ENCODE assay signal across 26 cellular contexts in the genomic region with DNA sequence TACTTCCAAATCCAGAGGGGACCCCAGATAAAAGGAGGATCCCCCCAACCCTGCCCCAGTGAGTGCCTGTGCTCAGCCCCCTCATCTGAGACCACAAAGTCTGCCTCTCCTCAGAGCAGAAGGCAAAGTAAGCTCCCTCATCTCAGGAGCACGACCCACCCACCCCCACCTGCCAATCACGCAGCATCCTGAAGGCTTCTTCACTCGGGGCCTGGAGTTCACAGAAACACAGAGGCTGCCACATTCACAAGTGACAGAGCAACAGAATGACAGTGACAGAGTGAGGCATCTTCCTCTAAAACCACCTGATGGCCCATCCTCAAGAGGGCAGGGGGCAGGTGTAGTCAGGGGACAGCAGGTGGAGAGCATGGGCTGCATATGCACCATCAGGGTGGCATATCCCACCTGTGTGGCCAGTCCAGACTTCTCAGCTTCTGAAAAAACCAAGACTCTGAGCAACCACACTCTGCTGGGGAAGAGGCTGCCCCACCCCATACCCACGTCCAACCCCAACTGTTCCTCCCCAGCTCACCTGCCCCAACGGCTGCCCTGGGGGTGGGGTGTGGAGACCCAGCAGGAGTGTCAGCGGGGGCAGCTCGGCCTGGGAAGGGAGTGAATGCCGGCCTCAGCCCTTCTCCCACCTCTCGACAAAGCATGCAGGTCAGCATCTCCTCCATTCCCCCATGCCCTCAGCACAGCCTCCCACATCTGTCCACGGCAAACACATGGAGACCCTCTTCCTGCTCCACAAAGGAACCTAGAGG. TPM values are rescaled to one million over a fixed set of nuclear protein-coding genes. Genes with fewer than 3 reads are reported as not detected.
"Had no signal": no experiment of that assay in that cellular context is flagged by ENCODE, and none has a peak within 500 bp of the region (broad histone marks: within the 10 kb centered on the region; RNA-seq: fewer than 3 reads in every experiment).

No MANE protein-coding gene starts in this region.

- H3K36me3 ChIP-seq: gastrocnemius medialis, left lung, neutrophil, ovary, prostate gland, upper lobe of left lung had no signal

- H3K27me3 ChIP-seq: left lung, ovary, upper lobe of left lung had no signal

- H3K4me3 ChIP-seq: gastrocnemius medialis, left lung, lung, ovary, prostate gland, upper lobe of left lung had no signal

- ATAC-seq: gastrocnemius medialis, left lung, SK-N-SH treated with all-trans-retinoic acid at 6 μM for 48 hours, T-helper 17 cell had no signal

- DNase-seq: activated CD4-positive, alpha-beta memory T cell treated with anti-CD3 and anti-CD28 coated beads, Interleukin-2, amount 10 ng/mL, durations not matched to agents 7 days and 5 days; activated CD4-positive, alpha-beta T cell treated with anti-CD3 and anti-CD28 coated beads, Interleukin-2, amount 10 ng/mL, durations not matched to agents 7 days and 5 days; activated CD4-positive, CD25-positive, alpha-beta regulatory T cell treated with anti-CD3 and anti-CD28 coated beads, Interleukin-2, amount 50 U/mL, for 72 hours; activated CD8-positive, alpha-beta memory T cell treated with anti-CD3 and anti-CD28 coated beads, Interleukin-2, amount 50 U/mL, for 48 hours; activated gamma-delta T cell; activated naive CD4-positive, alpha-beta T cell treated with anti-CD3 and anti-CD28 coated beads, Interleukin-2, amount 50 U/mL, for 16 hours; activated T-cell treated with anti-CD3 and anti-CD28 coated beads, Interleukin-2, amount 50 U/mL, for 24 hours; amniotic stem cell; effector memory CD4-positive, alpha-beta T cell; gastrocnemius medialis; hippocampal formation; kidney; left lung; mesendoderm; ovary; retina; stimulated activated CD4-positive, alpha-beta T cell treated with anti-CD3 and anti-CD28 coated beads, Interleukin-15, amount 100 ng/mL, for 24 hours; stimulated activated CD4-positive, alpha-beta T cell treated with anti-CD3 and anti-CD28 coated beads, Interleukin-2, amount 100 ng/mL, for 24 hours; stimulated activated naive CD4-positive, alpha-beta T cell; T-helper 17 cell; T1000 had no signal

- H3K9me3 ChIP-seq: gastrocnemius medialis, left lung, neutrophil, ovary, prostate gland, upper lobe of left lung had no signal

- H3K4me1 ChIP-seq: gastrocnemius medialis, left lung, prostate gland had no signal

- H3K27ac ChIP-seq: gastrocnemius medialis, left lung, neutrophil, ovary, prostate gland, upper lobe of left lung had no signal

RNA-seq across cellular contexts. Expression of gene ADCY5, which starts 19.3 kb away (rescaled TPM):
- total RNA-seq: activated CD4-positive, alpha-beta memory T cell treated with anti-CD3 and anti-CD28 coated beads, Interleukin-2, amount 10 ng/mL, durations not matched to agents 7 days and 5 days; activated CD4-positive, alpha-beta T cell treated with anti-CD3 and anti-CD28 coated beads, Interleukin-2, amount 10 ng/mL, durations not matched to agents 7 days and 5 days; T-helper 17 cell had no signal
